In genomic region chr13:66009241-66009640, GRCh38 we compare ENCODE assay signal across 20 cellular contexts.
A peak's percentile ranks its signal among the peaks of the same experiment; 100 is the strongest.
DNase-seq lines count a peak whose midpoint lies in the region; ATAC-seq, FAIRE-seq and TF ChIP-seq lines count a peak whose summit lies in the region.
"Had no signal": no experiment of that assay in that cellular context is flagged by ENCODE, and none has a peak within 500 bp of the region (broad histone marks: within the 10 kb centered on the region; RNA-seq: fewer than 3 reads in every experiment).

No MANE protein-coding gene starts in this region.

- H3K9ac ChIP-seq in K562 (ENCODE audit: insufficient read depth in 1 of 2, low read depth in 2 of 2, low read length in 2 of 2) (no peak overlapping the region), kidney (ENCODE audit: low read length in 2 of 2) (no peak overlapping the region)

- POLR2A ChIA-PET in K562 (lab: Yijun Ruan, JAX): no interaction called here

- no peak overlapping the region for H3K27ac ChIP-seq in right cardiac atrium (ENCODE audit: low read length)
- H3K27ac ChIP-seq in K562 (ENCODE audit: extremely low read depth, low read depth, low read length): no peak overlapping the region
- no peak overlapping the region for H3K27ac ChIP-seq in kidney (ENCODE audit: low read depth in 2 of 2, low read length in 2 of 2)
- no peak overlapping the region for H3K27ac ChIP-seq in testis

- H3K9me1 ChIP-seq in K562 (ENCODE audit: control insufficient read depth, insufficient read depth, low read length): no peaks in the 10 kb centered on the region

- intact Hi-C loops in right cardiac atrium (cut with DNase I) (no loop called here), Right ventricle myocardium superior (cut with DNase I) (no loop called here), K562 (cut with micrococcal nuclease) (no loop called here), kidney (cut with DNase I) (no loop called here), testis (cut with DNase I; ENCODE audit: low total_unique reads) (no loop called here)

- no peak overlapping the region for H3K4me3 ChIP-seq in right cardiac atrium (ENCODE audit: low read length)
- no peak overlapping the region for H3K4me3 ChIP-seq in K562
- H3K4me3 ChIP-seq in kidney (ENCODE audit: low read length in 2 of 2): no peak overlapping the region
- peak overlapping the region; percentile 35 to 52 for H3K4me3 ChIP-seq in testis
- H3K4me3 ChIP-seq: GM23338 had no signal

- H3K9me3 ChIP-seq in right cardiac atrium (ENCODE audit: control insufficient read depth, low read length) (no peaks in the 10 kb centered on the region), K562 (replicated peaks; ENCODE audit: control insufficient read depth, insufficient read depth, low read depth, low read length) (no peaks in the 10 kb centered on the region), kidney (ENCODE audit: control insufficient read depth in 1 of 2, low read length in 2 of 2) (no peaks in the 10 kb centered on the region), testis (no peaks in the 10 kb centered on the region)

- peaks cover 22% of the 10 kb centered on the region for H3K79me2 ChIP-seq in K562 (ENCODE audit: control insufficient read depth, insufficient read depth, low read length)

- TF ChIP-seq POLR2A in K562 (conservative IDR thresholded peaks at IDR 0.05): no peak
- TF ChIP-seq POLR2A in testis (IDR thresholded peaks at IDR 0.05): no peak

- H3K4me1 ChIP-seq in right cardiac atrium (ENCODE audit: control insufficient read depth, insufficient read depth, low read length): no peaks in the 10 kb centered on the region
- H3K4me1 ChIP-seq in K562 (replicated peaks in 1 of 2; ENCODE audit: control insufficient read depth in 2 of 2, insufficient read depth in 2 of 2, low read length in 2 of 2): no peaks in the 10 kb centered on the region
- no peaks in the 10 kb centered on the region for H3K4me1 ChIP-seq in kidney (ENCODE audit: control insufficient read depth in 1 of 2, insufficient read depth in 1 of 2, low read depth in 1 of 2, low read length in 2 of 2)
- H3K4me1 ChIP-seq in testis: no peaks in the 10 kb centered on the region

- no peak for ATAC-seq in right cardiac atrium
- ATAC-seq in Right ventricle myocardium superior (ENCODE audit: poor library complexity): no peak
- no peak for ATAC-seq in K562
- ATAC-seq in GM18861 (IDR thresholded peaks at IDR 0.05; ENCODE audit: unreplicated experiment): no peak
- ATAC-seq: GM23338, HCT116 had no signal

- no peak for FAIRE-seq in K562 (lab: Jason Lieb, UNC)
- no peak for FAIRE-seq in kidney (lab: Jason Lieb, UNC)
- FAIRE-seq: G401.6, GM12892, GM19239 had no signal

- H3K36me3 ChIP-seq in K562 (ENCODE audit: control insufficient read depth, insufficient read depth, low read length) (no peaks in the 10 kb centered on the region), kidney (ENCODE audit: control insufficient read depth in 1 of 2, insufficient read depth in 2 of 2, low read length in 2 of 2) (no peaks in the 10 kb centered on the region), testis (ENCODE audit: low read depth, missing control alignments) (no peaks in the 10 kb centered on the region)

- in situ Hi-C loops in K562 (cut with MboI): no loop called here

- no peak for TF ChIP-seq RAD21 in K562 (CRISPR knock-in tag; conservative IDR thresholded peaks at IDR 0.05 in 1 of 2, IDR thresholded peaks at IDR 0.05 in 1 of 2)

- TF ChIP-seq CTCF in K562 (IDR thresholded peaks at IDR 0.05 in 2 of 3, conservative IDR thresholded peaks at IDR 0.05 in 1 of 3; ENCODE audit: insufficient read depth in 2 of 3, low read depth in 1 of 3, low read length in 3 of 3) (no peak), kidney (IDR thresholded peaks at IDR 0.05; ENCODE audit: borderline replicate concordance, extremely low read depth, insufficient read depth) (no peak), testis (IDR thresholded peaks at IDR 0.05) (no peak)

- CTCF ChIA-PET in K562 (lab: Yijun Ruan, JAX; ENCODE audit: low intra/inter-chr PET ratio): no interaction called here

- H2AFZ ChIP-seq in K562 (ENCODE audit: low read depth, low read length): no peak overlapping the region
- H2AFZ ChIP-seq: GM23338 had no signal

- 94% methylated on average over 30 of the region's 30 CpGs for WGBS in right cardiac atrium
- WGBS in K562 (ENCODE audit: insufficient coverage, low coverage, missing lambda C conversion rate): 32% methylated on average over 5 of the region's 30 CpGs
- 55 to 77% methylated on average over 19 to 22 of the region's 30 CpGs for WGBS in testis, 2 donors

- H4K20me1 ChIP-seq in K562 (replicated peaks; ENCODE audit: control insufficient read depth, insufficient read depth, low read length): no peaks in the 10 kb centered on the region

- TF ChIP-seq EP300 in K562 (IDR thresholded peaks at IDR 0.05; ENCODE audit: low read length): no peak

- BruUV-seq in K562 (replicated peaks; lab: Mats Ljungman, UMichigan): no TSS peak

- peak in 2 of 3 donors; percentile 16 to 22 for DNase-seq in right cardiac atrium
- no peak for DNase-seq in Right ventricle myocardium superior
- DNase-seq in K562 (ENCODE audit: extremely low read depth in 1 of 4, low spot score in 3 of 4): no peak
- peak; percentile 61 for DNase-seq in kidney
- no peak for DNase-seq in testis
- DNase-seq in DMS53 treated with DMSO at 0.1 percent for 48 hours (lab: John Stamatoyannopoulos, UW; ENCODE audit: unreplicated experiment): no peak
- DNase-seq: C1 segment of cervical spinal cord; Calu3; CD4-positive, alpha-beta memory T cell; COR-L47; DMS53; DND-41; H9; HFFc6 had no signal

- H3K27me3 ChIP-seq in right cardiac atrium (ENCODE audit: control insufficient read depth, insufficient read depth) (no peaks in the 10 kb centered on the region), K562 (ENCODE audit: control insufficient read depth in 2 of 2, insufficient read depth in 2 of 2, low read length in 2 of 2) (no peaks in the 10 kb centered on the region), testis (no peaks in the 10 kb centered on the region)

- no peak overlapping the region for H3K4me2 ChIP-seq in K562 (ENCODE audit: insufficient read depth, low read length)
- H3K4me2 ChIP-seq: GM23338 had no signal

TF ChIP-seq in K562, 482 proteins besides CTCF, POLR2A, EP300 and RAD21:
- no peak for TF ChIP-seq ZSCAN29 (IDR thresholded peaks at IDR 0.05)
- no peak for TF ChIP-seq PURB (CRISPR knock-in tag; IDR thresholded peaks at IDR 0.05; ENCODE audit: low read depth)
- TF ChIP-seq TEAD2 (tag; IDR thresholded peaks at IDR 0.05): no peak
- 0 out of 2 replicates have a peak, but pooled peaks have one; percentile 12 for TF ChIP-seq ZBTB33 (CRISPR knock-in tag; IDR thresholded peaks at IDR 0.05)
TF ChIP-seq in K562: peak in this region for 1.

Comparison
In these comparisons a context has a peak if more than half of its experiments do, and no peak if none do; other contexts are left out.
1. DNase-seq: peak in right cardiac atrium (2 of 3) and kidney (single experiment); none in Right ventricle myocardium superior (single experiment), K562 (0 of 4), testis (single experiment) and DMS53 treated with DMSO at 0.1 percent for 48 hours (single experiment).
2. H3K4me3 ChIP-seq: peak in testis (2 of 2); none in right cardiac atrium (single experiment), K562 (single experiment) and kidney (0 of 2).